ENCODE assay signal across 8 cellular contexts in the genomic region with DNA sequence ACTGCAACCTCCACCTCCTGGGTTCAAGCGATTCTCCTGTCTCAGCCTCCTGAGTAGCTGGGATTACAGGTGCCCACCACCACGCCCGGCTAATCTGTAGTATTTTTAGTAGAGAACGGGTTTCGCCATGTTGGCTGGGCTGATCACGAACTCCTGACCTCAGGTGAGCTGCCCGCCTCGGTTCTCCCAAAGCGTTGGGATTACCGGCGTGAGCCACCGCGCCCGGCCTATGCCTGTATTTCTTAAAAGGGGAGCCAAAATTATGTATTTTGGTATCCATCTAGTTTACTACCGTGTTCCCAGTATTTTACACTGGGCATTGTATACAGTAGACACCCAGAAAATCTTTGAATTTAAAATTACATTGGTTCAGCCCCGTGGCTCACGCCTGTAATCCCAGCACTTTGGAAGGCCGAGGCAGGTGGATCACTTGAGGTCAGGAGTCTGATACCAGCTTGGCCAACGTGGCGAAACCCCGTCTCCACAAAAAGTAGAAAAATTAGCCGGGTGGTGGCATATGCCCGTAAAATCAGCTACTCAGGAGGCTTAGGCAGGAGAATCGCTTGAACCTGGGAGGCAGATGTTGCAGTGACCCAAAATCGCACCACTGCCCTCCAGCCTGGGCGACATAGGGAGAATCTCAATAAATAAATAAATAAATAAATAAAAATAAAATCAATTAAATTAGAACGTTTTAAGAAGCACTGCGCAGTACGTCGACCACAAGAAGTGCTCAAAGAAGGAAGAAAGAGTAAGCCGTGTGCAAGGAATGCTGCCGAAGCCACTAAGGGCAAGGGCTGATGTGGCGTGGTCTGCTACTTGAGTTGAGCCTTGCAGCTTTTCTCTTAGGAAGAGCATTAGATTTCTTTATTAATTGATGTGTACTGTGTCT. TPM values are rescaled to one million over a fixed set of nuclear protein-coding genes. Genes with fewer than 3 reads are reported as not detected.
DNase-seq lines count a peak whose midpoint lies in the region; ATAC-seq, FAIRE-seq and TF ChIP-seq lines count a peak whose summit lies in the region.

No MANE protein-coding gene starts in this region.

- peak overlapping the region; percentile 84 for H2AFZ ChIP-seq in keratinocyte (ENCODE audit: control insufficient read depth, low read length)

- H3K79me2 ChIP-seq in keratinocyte (ENCODE audit: control insufficient read depth, insufficient read depth, low read length): peaks cover 34% of the 10 kb centered on the region

- peak overlapping the region in 2 of 3 experiments; percentile 76 to 89 for H3K4me3 ChIP-seq in keratinocyte (ENCODE audit: control insufficient read depth in 2 of 3, extremely low read depth in 1 of 3, insufficient read depth in 2 of 3, low read depth in 1 of 3, low read length in 3 of 3)

- no peak for FAIRE-seq in keratinocyte (lab: Jason Lieb, UNC)

- peak overlapping the region; percentile 97 for H3K4me3 Mint-ChIP-seq in activated CD4-positive, alpha-beta T cell treated with anti-CD3 and anti-CD28 coated beads, Interleukin-2, amount 10 ng/mL, durations not matched to agents 24 days and 14 days

- H3K9me1 ChIP-seq in keratinocyte (ENCODE audit: control insufficient read depth, extremely low read depth, insufficient read depth, low read length): no peaks in the 10 kb centered on the region

- no peaks in the 10 kb centered on the region for H3K27me3 ChIP-seq in keratinocyte (ENCODE audit: control insufficient read depth, extremely low read depth, insufficient read depth, low read length)

- intact Hi-C loops in activated CD4-positive, alpha-beta T cell treated with anti-CD3 and anti-CD28 coated beads, Interleukin-2, amount 10 ng/mL, durations not matched to agents 24 days and 14 days (cut with micrococcal nuclease): loop anchor here (5.0 kb wide), 2 partner anchors 65 to 85 kb away; partner anchors contain the start of gene SH3D21

- H3K27me3 Mint-ChIP-seq in activated CD4-positive, alpha-beta T cell treated with anti-CD3 and anti-CD28 coated beads, Interleukin-2, amount 10 ng/mL, durations not matched to agents 24 days and 14 days: no peaks in the 10 kb centered on the region

- peaks cover 27% of the 10 kb centered on the region for H3K36me3 Mint-ChIP-seq in activated CD4-positive, alpha-beta T cell treated with anti-CD3 and anti-CD28 coated beads, Interleukin-2, amount 10 ng/mL, durations not matched to agents 24 days and 14 days (ENCODE audit: low read depth)

- dilution Hi-C loops in keratinocyte (cut with MboI; ENCODE audit: extremely low pct_ligation_motif_present, low sequenced_read_pairs): no loop called here

- H3K9me3 Mint-ChIP-seq in activated CD4-positive, alpha-beta T cell treated with anti-CD3 and anti-CD28 coated beads, Interleukin-2, amount 10 ng/mL, durations not matched to agents 24 days and 14 days: no peaks in the 10 kb centered on the region

- peaks cover 15% of the 10 kb centered on the region for H3K4me1 ChIP-seq in keratinocyte (ENCODE audit: control insufficient read depth, extremely low read depth, insufficient read depth, low read length)

- no peaks in the 10 kb centered on the region for H3K9me3 ChIP-seq in keratinocyte (ENCODE audit: control insufficient read depth, low read depth, low read length)

- H3K9ac ChIP-seq in keratinocyte (ENCODE audit: control insufficient read depth, extremely low read depth, insufficient read depth, low read length): peak overlapping the region; percentile 93

- no peak for TF ChIP-seq CTCF in keratinocyte (optimal IDR thresholded peaks at IDR 0.05 in 1 of 3, IDR thresholded peaks at IDR 0.05 in 1 of 3, conservative IDR thresholded peaks at IDR 0.05 in 1 of 3; ENCODE audit: extremely low read depth in 1 of 3, insufficient read depth in 2 of 3, low read length in 3 of 3)

- H3K27ac Mint-ChIP-seq in activated CD4-positive, alpha-beta T cell treated with anti-CD3 and anti-CD28 coated beads, Interleukin-2, amount 10 ng/mL, durations not matched to agents 24 days and 14 days: peak overlapping the region; percentile 100

- ATAC-seq in HG02642 (IDR thresholded peaks at IDR 0.05; ENCODE audit: poor library complexity, unreplicated experiment): no peak

- H3K36me3 ChIP-seq in keratinocyte (ENCODE audit: control insufficient read depth in 2 of 2, extremely low read depth in 1 of 2, insufficient read depth in 2 of 2, low read length in 2 of 2): peaks cover 3 to 12% of the 10 kb centered on the region in 2 experiments

- DNase-seq in activated CD4-positive, alpha-beta T cell treated with anti-CD3 and anti-CD28 coated beads, Interleukin-2, amount 10 ng/mL, durations not matched to agents 24 days and 14 days: peak; percentile 62
- DNase-seq in activated CD4-positive, alpha-beta T cell treated with anti-CD3 and anti-CD28 coated beads for 48 hours: no peak
- peak; percentile 22 for DNase-seq in activated T-cell treated with anti-CD3 and anti-CD28 coated beads, Interleukin-2, amount 50 U/mL, for 1 hour
- DNase-seq in keratinocyte (ENCODE audit: low read depth, low spot score) (no peak), cortex of kidney (lab: John Stamatoyannopoulos, UW) (no peak), cerebellar cortex (ENCODE audit: low spot score) (no peak)

- peaks cover 30% of the 10 kb centered on the region for H3K4me1 Mint-ChIP-seq in activated CD4-positive, alpha-beta T cell treated with anti-CD3 and anti-CD28 coated beads, Interleukin-2, amount 10 ng/mL, durations not matched to agents 24 days and 14 days

- H3K4me2 ChIP-seq in keratinocyte (ENCODE audit: control insufficient read depth, extremely low read depth, insufficient read depth, low read depth, low read length): peak overlapping the region; percentile 90

- peaks cover 17% of the 10 kb centered on the region for H4K20me1 ChIP-seq in keratinocyte (ENCODE audit: control insufficient read depth, extremely low read depth, insufficient read depth, low read length)

- peak overlapping the region; percentile 97 for H3K27ac ChIP-seq in keratinocyte (ENCODE audit: control insufficient read depth, insufficient read depth, low read length)
- H3K27ac ChIP-seq in temporal lobe (ENCODE audit: low read depth, low read length): peak overlapping the region; percentile 93

RNA-seq across cellular contexts. Expression of gene THRAP3, which starts 1.5 kb away (rescaled TPM):
- 157 and 161 TPM in 2 replicates for total RNA-seq in activated CD4-positive, alpha-beta T cell treated with anti-CD3 and anti-CD28 coated beads, Interleukin-2, amount 10 ng/mL, durations not matched to agents 24 days and 14 days
- polyA plus RNA-seq in keratinocyte: 58.4 to 79.6 TPM (median 76.1 TPM) in 3 replicates
- polyA plus RNA-seq in keratinocyte (2011; ENCODE audit: low read depth): 85.5 TPM
- polyA plus RNA-seq in keratinocyte (2011; cell fraction: cytosol; rRNA removed): 34.3 and 59.9 TPM in 2 replicates
- polyA plus RNA-seq in keratinocyte (2011; cell fraction: nucleus; rRNA removed): 91.9 and 96.0 TPM in 2 replicates
- polyA plus RNA-seq in keratinocyte (2012; ENCODE audit: low replicate concordance): 42.0 and 71.2 TPM in 2 replicates
- 57.2 to 113 TPM (median 65.5 TPM) in 3 replicates for polyA minus RNA-seq in keratinocyte
- polyA minus RNA-seq in keratinocyte (2011; cell fraction: cytosol; rRNA and poly(A)+ RNA removed): 32.4 TPM
- 65.9 and 114 TPM in 2 replicates for polyA minus RNA-seq in keratinocyte (2011; cell fraction: nucleus; rRNA and poly(A)+ RNA removed)
- 69.8 TPM for total RNA-seq in temporal lobe

Comparison
In these comparisons a context has a peak if more than half of its experiments do, and no peak if none do; other contexts are left out.
1. DNase-seq: peak in activated CD4-positive, alpha-beta T cell treated with anti-CD3 and anti-CD28 coated beads, Interleukin-2, amount 10 ng/mL, durations not matched to agents 24 days and 14 days (single experiment) and activated T-cell treated with anti-CD3 and anti-CD28 coated beads, Interleukin-2, amount 50 U/mL, for 1 hour (single experiment); none in activated CD4-positive, alpha-beta T cell treated with anti-CD3 and anti-CD28 coated beads for 48 hours (single experiment), keratinocyte (single experiment), cortex of kidney (single experiment) and cerebellar cortex (single experiment).